Comparison of ENCODE assay signal across 25 cellular contexts in genomic region chrX:43581167-43581566, GRCh38.
"Had no signal": no experiment of that assay in that cellular context is flagged by ENCODE, and none has a peak within 500 bp of the region (broad histone marks: within the 10 kb centered on the region; RNA-seq: fewer than 3 reads in every experiment).

No MANE protein-coding gene starts in this region.

- DNase-seq: activated CD4-positive, alpha-beta T cell treated with anti-CD3 and anti-CD28 coated beads, Interleukin-2, amount 10 ng/mL, durations not matched to agents 24 days and 14 days; activated CD4-positive, alpha-beta T cell treated with anti-CD3 and anti-CD28 coated beads, Interleukin-2, amount 50 U/mL, for 4 hours; activated CD8-positive, alpha-beta T cell treated with anti-CD3 and anti-CD28 coated beads for 36 hours; activated effector memory CD4-positive, alpha-beta T cell treated with anti-CD3 and anti-CD28 coated beads, Interleukin-2, amount 50 U/mL, for 16 hours; activated naive CD4-positive, alpha-beta T cell; activated naive CD8-positive, alpha-beta T cell treated with anti-CD3 and anti-CD28 coated beads, Interleukin-2, amount 10 ng/mL, durations not matched to agents 7 days and 5 days; activated T-cell treated with anti-CD3 and anti-CD28 coated beads, Interleukin-2, amount 50 U/mL, for 1 hour; activated T-cell treated with anti-CD3 and anti-CD28 coated beads, Interleukin-2, amount 50 U/mL, for 72 hours; amygdala; IMR-90; NCI-H1105; NCI-H1417 treated with DMSO at 0.1 percent for 48 hours; NCI-H187 treated with DMSO at 0.1 percent for 48 hours; NCI-H2081; NCI-H2171 treated with DMSO at 0.1 percent for 48 hours; NCI-H2227 treated with DMSO at 0.1 percent for 48 hours; NCI-H446; NCI-H524; NCI-H69; PC-3; Right ventricle myocardium superior had no signal

- H3K4me3 ChIP-seq: ascending aorta, K562 had no signal

- H3K27me3 ChIP-seq: ascending aorta had no signal

- H3K9me3 ChIP-seq: ascending aorta had no signal

- H3K4me1 ChIP-seq: ascending aorta had no signal

- H3K36me3 ChIP-seq: ascending aorta had no signal

- ATAC-seq: activated CD8-positive, alpha-beta T cell treated with anti-CD3 and anti-CD28 coated beads for 36 hours; activated T-cell treated with anti-CD3 and anti-CD28 coated beads, Interleukin-2, amount 50 U/mL, for 72 hours; activated T-helper 17 cell treated with anti-CD3 and anti-CD28 coated beads, Interleukin-2, amount 50 U/mL, for 72 hours; K562; PC-3 had no signal

- H3K27ac ChIP-seq: RWPE1 had no signal
